In the genomic region with DNA sequence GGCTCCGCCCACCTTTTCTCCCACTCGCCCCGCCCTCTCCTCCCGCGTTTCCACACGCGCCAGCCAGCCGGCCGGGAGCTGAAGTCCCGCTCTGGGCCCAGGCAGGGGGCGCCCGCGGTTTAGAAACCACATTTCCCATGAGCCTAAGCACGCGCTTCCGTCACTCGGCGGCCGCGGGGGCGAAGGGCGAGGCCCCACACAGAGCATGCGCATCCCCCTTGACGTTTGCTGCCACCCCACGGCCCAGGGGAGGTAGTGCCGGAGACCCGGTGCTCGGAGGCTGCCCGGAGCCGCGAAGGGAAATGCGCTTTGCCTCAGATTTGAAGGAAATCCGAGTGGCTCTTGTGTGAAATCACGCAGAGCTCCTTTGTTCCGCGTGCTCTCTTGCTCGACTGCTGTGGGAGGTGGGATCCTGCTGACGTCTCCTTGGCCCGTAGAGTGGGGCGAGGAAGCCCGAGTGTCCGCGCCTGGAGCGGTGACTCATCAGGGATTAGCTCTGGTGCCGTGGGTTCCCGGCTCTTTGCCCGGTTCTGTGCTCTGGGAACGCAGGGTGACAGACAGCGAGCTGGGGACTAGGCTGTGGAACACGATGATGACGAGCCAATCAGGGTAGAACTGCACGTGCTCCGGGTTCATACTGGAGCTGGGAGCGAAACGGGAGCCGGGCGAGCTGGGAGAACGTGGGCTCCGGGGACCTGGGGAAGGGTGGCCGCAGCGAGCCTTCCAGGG, we compare ENCODE assay signal across 1 cellular context.
TF ChIP-seq lines count a peak whose summit lies in the region.

No MANE protein-coding gene starts in this region.

TF ChIP-seq in HepG2, 621 proteins besides CTCF, POLR2A, EP300 and RAD21 (continued from another document):
- TF ChIP-seq, protein P1, sequence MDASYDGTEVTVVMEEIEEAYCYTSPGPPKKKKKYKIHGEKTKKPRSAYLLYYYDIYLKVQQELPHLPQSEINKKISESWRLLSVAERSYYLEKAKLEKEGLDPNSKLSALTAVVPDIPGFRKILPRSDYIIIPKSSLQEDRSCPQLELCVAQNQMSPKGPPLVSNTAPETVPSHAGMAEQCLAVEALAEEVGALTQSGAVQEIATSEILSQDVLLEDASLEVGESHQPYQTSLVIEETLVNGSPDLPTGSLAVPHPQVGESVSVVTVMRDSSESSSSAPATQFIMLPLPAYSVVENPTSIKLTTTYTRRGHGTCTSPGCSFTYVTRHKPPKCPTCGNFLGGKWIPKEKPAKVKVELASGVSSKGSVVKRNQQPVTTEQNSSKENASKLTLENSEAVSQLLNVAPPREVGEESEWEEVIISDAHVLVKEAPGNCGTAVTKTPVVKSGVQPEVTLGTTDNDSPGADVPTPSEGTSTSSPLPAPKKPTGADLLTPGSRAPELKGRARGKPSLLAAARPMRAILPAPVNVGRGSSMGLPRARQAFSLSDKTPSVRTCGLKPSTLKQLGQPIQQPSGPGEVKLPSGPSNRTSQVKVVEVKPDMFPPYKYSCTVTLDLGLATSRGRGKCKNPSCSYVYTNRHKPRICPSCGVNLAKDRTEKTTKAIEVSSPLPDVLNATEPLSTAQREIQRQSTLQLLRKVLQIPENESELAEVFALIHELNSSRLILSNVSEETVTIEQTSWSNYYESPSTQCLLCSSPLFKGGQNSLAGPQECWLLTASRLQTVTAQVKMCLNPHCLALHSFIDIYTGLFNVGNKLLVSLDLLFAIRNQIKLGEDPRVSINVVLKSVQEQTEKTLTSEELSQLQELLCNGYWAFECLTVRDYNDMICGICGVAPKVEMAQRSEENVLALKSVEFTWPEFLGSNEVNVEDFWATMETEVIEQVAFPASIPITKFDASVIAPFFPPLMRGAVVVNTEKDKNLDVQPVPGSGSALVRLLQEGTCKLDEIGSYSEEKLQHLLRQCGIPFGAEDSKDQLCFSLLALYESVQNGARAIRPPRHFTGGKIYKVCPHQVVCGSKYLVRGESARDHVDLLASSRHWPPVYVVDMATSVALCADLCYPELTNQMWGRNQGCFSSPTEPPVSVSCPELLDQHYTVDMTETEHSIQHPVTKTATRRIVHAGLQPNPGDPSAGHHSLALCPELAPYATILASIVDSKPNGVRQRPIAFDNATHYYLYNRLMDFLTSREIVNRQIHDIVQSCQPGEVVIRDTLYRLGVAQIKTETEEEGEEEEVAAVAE (CRISPR knock-in tag; IDR thresholded peaks at IDR 0.05; ENCODE audit: borderline replicate concordance) = peak; percentile 31; the same call in 1 of the 2 replicates
- 0 out of 2 replicates have a peak, but pooled peaks have one; percentile 35 for TF ChIP-seq TGIF2 (CRISPR knock-in tag; IDR thresholded peaks at IDR 0.05)
- TF ChIP-seq ZSCAN31 (CRISPR knock-in tag; IDR thresholded peaks at IDR 0.05; ENCODE audit: low read depth) = peak; percentile 72
- 0 out of 2 replicates have a peak, but pooled peaks have one; percentile 23 for TF ChIP-seq ZNF543 (CRISPR knock-in tag; IDR thresholded peaks at IDR 0.05)
- TF ChIP-seq, protein P2, sequence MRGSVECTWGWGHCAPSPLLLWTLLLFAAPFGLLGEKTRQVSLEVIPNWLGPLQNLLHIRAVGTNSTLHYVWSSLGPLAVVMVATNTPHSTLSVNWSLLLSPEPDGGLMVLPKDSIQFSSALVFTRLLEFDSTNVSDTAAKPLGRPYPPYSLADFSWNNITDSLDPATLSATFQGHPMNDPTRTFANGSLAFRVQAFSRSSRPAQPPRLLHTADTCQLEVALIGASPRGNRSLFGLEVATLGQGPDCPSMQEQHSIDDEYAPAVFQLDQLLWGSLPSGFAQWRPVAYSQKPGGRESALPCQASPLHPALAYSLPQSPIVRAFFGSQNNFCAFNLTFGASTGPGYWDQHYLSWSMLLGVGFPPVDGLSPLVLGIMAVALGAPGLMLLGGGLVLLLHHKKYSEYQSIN (CRISPR knock-in tag; IDR thresholded peaks at IDR 0.05; ENCODE audit: borderline replicate concordance) = no peak
- TF ChIP-seq MEF2D (CRISPR knock-in tag; IDR thresholded peaks at IDR 0.05) = peak; percentile 44
- no peak; the same call in 1 of the 2 replicates for TF ChIP-seq KDM5A (IDR thresholded peaks at IDR 0.05; ENCODE audit: borderline replicate concordance, low read length)
- peak; percentile 59 for TF ChIP-seq ZNF772 (CRISPR knock-in tag; IDR thresholded peaks at IDR 0.05)
- 0 out of 2 replicates have a peak, but pooled peaks have one; percentile 7 for TF ChIP-seq ZNF678 (CRISPR knock-in tag; IDR thresholded peaks at IDR 0.05)
- TF ChIP-seq ZBTB3 (CRISPR knock-in tag; IDR thresholded peaks at IDR 0.05; ENCODE audit: borderline replicate concordance, low read depth) = no peak
- TF ChIP-seq ELF1 (CRISPR knock-in tag; IDR thresholded peaks at IDR 0.05) = peak; percentile 93
- TF ChIP-seq FOXK2 (IDR thresholded peaks at IDR 0.05) = no peak
- TF ChIP-seq, protein P3, sequence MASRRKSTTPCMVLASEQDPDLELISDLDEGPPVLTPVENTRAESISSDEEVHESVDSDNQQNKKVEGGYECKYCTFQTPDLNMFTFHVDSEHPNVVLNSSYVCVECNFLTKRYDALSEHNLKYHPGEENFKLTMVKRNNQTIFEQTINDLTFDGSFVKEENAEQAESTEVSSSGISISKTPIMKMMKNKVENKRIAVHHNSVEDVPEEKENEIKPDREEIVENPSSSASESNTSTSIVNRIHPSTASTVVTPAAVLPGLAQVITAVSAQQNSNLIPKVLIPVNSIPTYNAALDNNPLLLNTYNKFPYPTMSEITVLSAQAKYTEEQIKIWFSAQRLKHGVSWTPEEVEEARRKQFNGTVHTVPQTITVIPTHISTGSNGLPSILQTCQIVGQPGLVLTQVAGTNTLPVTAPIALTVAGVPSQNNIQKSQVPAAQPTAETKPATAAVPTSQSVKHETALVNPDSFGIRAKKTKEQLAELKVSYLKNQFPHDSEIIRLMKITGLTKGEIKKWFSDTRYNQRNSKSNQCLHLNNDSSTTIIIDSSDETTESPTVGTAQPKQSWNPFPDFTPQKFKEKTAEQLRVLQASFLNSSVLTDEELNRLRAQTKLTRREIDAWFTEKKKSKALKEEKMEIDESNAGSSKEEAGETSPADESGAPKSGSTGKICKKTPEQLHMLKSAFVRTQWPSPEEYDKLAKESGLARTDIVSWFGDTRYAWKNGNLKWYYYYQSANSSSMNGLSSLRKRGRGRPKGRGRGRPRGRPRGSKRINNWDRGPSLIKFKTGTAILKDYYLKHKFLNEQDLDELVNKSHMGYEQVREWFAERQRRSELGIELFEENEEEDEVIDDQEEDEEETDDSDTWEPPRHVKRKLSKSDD (CRISPR knock-in tag; IDR thresholded peaks at IDR 0.05; ENCODE audit: low read depth) = peak; percentile 79; the same call in 1 of the 2 replicates
